Comparison of ENCODE assay signal across 12 cellular contexts in genomic region chr17:16383216-16383615, GRCh38. TPM values are rescaled to one million over a fixed set of nuclear protein-coding genes. Genes with fewer than 3 reads are reported as not detected.
DNase-seq lines count a peak whose midpoint lies in the region; ATAC-seq, FAIRE-seq and TF ChIP-seq lines count a peak whose summit lies in the region.
"Had no signal": no experiment of that assay in that cellular context is flagged by ENCODE, and none has a peak within 500 bp of the region (broad histone marks: within the 10 kb centered on the region; RNA-seq: fewer than 3 reads in every experiment).

No MANE protein-coding gene starts in this region.

- SMC1A ChIA-PET in GM12878 (lab: Charles Lee; ENCODE audit: uncharacterized antibody, unreplicated experiment) = interaction anchor here (1.0 to 3.0 kb wide), 7 partner anchors 14 to 138 kb away, joined by 3 to 16 read pairs (median 5); partner anchors contain the start of gene TRPV2

- H3K4me2 ChIP-seq in GM12878 (ENCODE audit: control insufficient read depth, insufficient read depth) = peak overlapping the region; percentile 83

- H3K9ac ChIP-seq in GM12878 (ENCODE audit: control insufficient read depth, insufficient read depth, low read length) = no peak overlapping the region

- peaks cover 4% of the 10 kb centered on the region for H4K20me1 ChIP-seq in GM12878 (ENCODE audit: control insufficient read depth, insufficient read depth)

- no peaks in the 10 kb centered on the region for H3K27me3 ChIP-seq in CD4-positive, CD25-positive, alpha-beta regulatory T cell (ENCODE audit: control insufficient read depth, insufficient read depth, low read length)
- H3K27me3 ChIP-seq in GM12878 (replicated peaks in 1 of 2; ENCODE audit: control insufficient read depth in 2 of 2, insufficient read depth in 2 of 2, low read length in 1 of 2) (no peaks in the 10 kb centered on the region), H7 (ENCODE audit: control insufficient read depth, insufficient read depth, low read length) (no peaks in the 10 kb centered on the region)
- H3K27me3 ChIP-seq: esophagus muscularis mucosa had no signal

- no TSS peak for BruUV-seq in GM12878 (replicated peaks; lab: Mats Ljungman, UMichigan)

- no peak for DNase-seq in CD4-positive, CD25-positive, alpha-beta regulatory T cell
- no peak for DNase-seq in HFFc6
- DNase-seq in GM12878 (ENCODE audit: low read depth, low spot score) = no peak
- no peak for DNase-seq in natural killer cell treated with Interleukin-12 subunit alpha and Interleukin-12 subunit beta and Interleukin-15 and Interleukin-18, amount 100 ng/mL, for 72 hours (ENCODE audit: low spot score)
- no peak for DNase-seq in effector CD4-positive, alpha-beta T cell
- no peak for DNase-seq in hypothalamus (lab: John Stamatoyannopoulos, UW)
- DNase-seq in H7 = no peak
- DNase-seq in NCI-H748 (lab: John Stamatoyannopoulos, UW; ENCODE audit: unreplicated experiment) = no peak
- DNase-seq: left ventricle myocardium superior, NCI-H1105, Right ventricle myocardium superior had no signal

- no peak overlapping the region for H3K27ac ChIP-seq in CD4-positive, CD25-positive, alpha-beta regulatory T cell (ENCODE audit: insufficient read depth, low read length, poor library complexity, severe bottlenecking)
- no peak overlapping the region for H3K27ac ChIP-seq in GM12878 (ENCODE audit: control insufficient read depth, insufficient read depth)

- no peak for ATAC-seq in CD4-positive, CD25-positive, alpha-beta regulatory T cell (ENCODE audit: low read depth in 2 of 2)
- peak; percentile 5; the same call in 1 of the 3 replicates for ATAC-seq in GM12878
- no peak for ATAC-seq in natural killer cell treated with Interleukin-12 subunit alpha and Interleukin-12 subunit beta and Interleukin-15 and Interleukin-18, amount 100 ng/mL, for 72 hours
- ATAC-seq: left ventricle myocardium superior had no signal

- H3K9me3 Mint-ChIP-seq in CD4-positive, CD25-positive, alpha-beta regulatory T cell = peaks cover 0 to 3% (median 0%) of the 10 kb centered on the region in 7 donors
- no peaks in the 10 kb centered on the region; the same call in 1 of the 2 replicates for H3K9me3 Mint-ChIP-seq in HFFc6
- H3K9me3 Mint-ChIP-seq in natural killer cell treated with Interleukin-12 subunit alpha and Interleukin-12 subunit beta and Interleukin-15 and Interleukin-18, amount 100 ng/mL, for 72 hours = no peaks in the 10 kb centered on the region

- 34% methylated on average over 4 of the region's 4 CpGs for WGBS in GM12878 (ENCODE audit: insufficient coverage, insufficient replicate concordance, low lambda C conversion rate, missing lambda C conversion rate)

- H3K27ac Mint-ChIP-seq in CD4-positive, CD25-positive, alpha-beta regulatory T cell = peak overlapping the region in 2 of 3 donors; percentile 38 to 85
- H3K27ac Mint-ChIP-seq in HFFc6 = no peak overlapping the region
- H3K27ac Mint-ChIP-seq in natural killer cell treated with Interleukin-12 subunit alpha and Interleukin-12 subunit beta and Interleukin-15 and Interleukin-18, amount 100 ng/mL, for 72 hours = peak overlapping the region; percentile 59 to 86

- H3K9me3 ChIP-seq in CD4-positive, CD25-positive, alpha-beta regulatory T cell (ENCODE audit: control insufficient read depth in 2 of 2, low read length in 2 of 2) = no peaks in the 10 kb centered on the region
- H3K9me3 ChIP-seq in GM12878 (replicated peaks; ENCODE audit: control insufficient read depth, insufficient read depth, low read length) = no peaks in the 10 kb centered on the region; the same call in 2 of the 3 replicates
- H3K9me3 ChIP-seq: esophagus muscularis mucosa had no signal

- peak overlapping the region; percentile 23 to 86 (median 73) for H3K4me3 Mint-ChIP-seq in CD4-positive, CD25-positive, alpha-beta regulatory T cell
- peak overlapping the region; percentile 97 for H3K4me3 Mint-ChIP-seq in HFFc6
- peak overlapping the region; percentile 45 for H3K4me3 Mint-ChIP-seq in natural killer cell treated with Interleukin-12 subunit alpha and Interleukin-12 subunit beta and Interleukin-15 and Interleukin-18, amount 100 ng/mL, for 72 hours

- peaks cover 5 to 57% (median 39%) of the 10 kb centered on the region in 4 donors for H3K4me1 Mint-ChIP-seq in CD4-positive, CD25-positive, alpha-beta regulatory T cell
- H3K4me1 Mint-ChIP-seq in HFFc6 (ENCODE audit: low read depth) = peaks cover 35% of the 10 kb centered on the region
- peaks cover 40 to 52% of the 10 kb centered on the region in 2 donors for H3K4me1 Mint-ChIP-seq in natural killer cell treated with Interleukin-12 subunit alpha and Interleukin-12 subunit beta and Interleukin-15 and Interleukin-18, amount 100 ng/mL, for 72 hours (ENCODE audit: low read depth in 2 of 2)

- H3K36me3 Mint-ChIP-seq in CD4-positive, CD25-positive, alpha-beta regulatory T cell = peaks cover 16% of the 10 kb centered on the region
- H3K36me3 Mint-ChIP-seq in HFFc6 (ENCODE audit: low read depth) = peaks cover 30% of the 10 kb centered on the region
- peaks cover 22% of the 10 kb centered on the region for H3K36me3 Mint-ChIP-seq in natural killer cell treated with Interleukin-12 subunit alpha and Interleukin-12 subunit beta and Interleukin-15 and Interleukin-18, amount 100 ng/mL, for 72 hours

- peaks cover 31% of the 10 kb centered on the region for H3K79me2 ChIP-seq in GM12878 (ENCODE audit: control insufficient read depth, insufficient read depth, low read length)

- FAIRE-seq in GM12878 (lab: Jason Lieb, UNC) = no peak

- CTCF ChIA-PET in GM12878 (lab: Yijun Ruan, JAX) = interaction anchor here (0.7 to 4.5 kb wide), 8 partner anchors 20 to 143 kb away, joined by 3 to 53 read pairs (median 4); partner anchors contain the start of gene TRPV2

- in situ Hi-C loops in GM12878 (cut with MboI) = loop anchor here (5.0 kb wide), 1 partner anchor 34 kb away; the partner anchor contains the start of gene TRPV2

- TF ChIP-seq POLR2A in GM12878 (IDR thresholded peaks at IDR 0.05; ENCODE audit: low read depth, low read length) = peak; percentile 46; the same call in 1 of the 2 replicates

- no peak for TF ChIP-seq CTCF in HFFc6 (IDR thresholded peaks at IDR 0.05)
- no peak for TF ChIP-seq CTCF in GM12878 (IDR thresholded peaks at IDR 0.05 in 2 of 3, conservative IDR thresholded peaks at IDR 0.05 in 1 of 3; ENCODE audit: control insufficient read depth in 2 of 3, extremely low read depth in 1 of 3, insufficient read depth in 1 of 3, low read depth in 3 of 3, low read length in 3 of 3)

- TF ChIP-seq EP300 in GM12878 (IDR thresholded peaks at IDR 0.05; ENCODE audit: borderline replicate concordance in 1 of 2, control insufficient read depth in 1 of 2, low read depth in 2 of 2, low read length in 2 of 2) = no peak

- intact Hi-C loops in GM12878 (cut with micrococcal nuclease; ENCODE audit: unreplicated experiment) = no loop called here

- no peak for TF ChIP-seq RAD21 in GM12878 (IDR thresholded peaks at IDR 0.05; ENCODE audit: insufficient read depth, low read depth, low read length)

- H3K4me3 ChIP-seq in CD4-positive, CD25-positive, alpha-beta regulatory T cell (ENCODE audit: low read depth, low read length) = peak overlapping the region; percentile 18
- peak overlapping the region; percentile 76 for H3K4me3 ChIP-seq in GM12878
- no peak overlapping the region for H3K4me3 ChIP-seq in H7 (ENCODE audit: insufficient read depth, low read depth, low read length)

- POLR2A ChIA-PET in GM12878 (lab: Charles Lee) = interaction anchor here (2.6 to 3.2 kb wide), 2 partner anchors 25 to 33 kb away, joined by 7 to 37 read pairs; partner anchors contain the start of gene TRPV2

- H2AFZ ChIP-seq in GM12878 (ENCODE audit: control insufficient read depth, low read depth, low read length) = no peak overlapping the region

- H3K4me1 ChIP-seq in CD4-positive, CD25-positive, alpha-beta regulatory T cell (ENCODE audit: control insufficient read depth, insufficient read depth, low read length, poor library complexity, severe bottlenecking) = peaks cover 23% of the 10 kb centered on the region
- peaks cover 16% of the 10 kb centered on the region for H3K4me1 ChIP-seq in GM12878 (ENCODE audit: control insufficient read depth, insufficient read depth, low read length)

- H3K27me3 Mint-ChIP-seq in CD4-positive, CD25-positive, alpha-beta regulatory T cell = peaks cover 16% of the 10 kb centered on the region
- H3K27me3 Mint-ChIP-seq in HFFc6 (ENCODE audit: insufficient read depth) = peaks cover 6% of the 10 kb centered on the region
- no peaks in the 10 kb centered on the region for H3K27me3 Mint-ChIP-seq in natural killer cell treated with Interleukin-12 subunit alpha and Interleukin-12 subunit beta and Interleukin-15 and Interleukin-18, amount 100 ng/mL, for 72 hours

- H3K36me3 ChIP-seq in CD4-positive, CD25-positive, alpha-beta regulatory T cell (ENCODE audit: control insufficient read depth, insufficient read depth, low read length) = peaks cover 10% of the 10 kb centered on the region
- H3K36me3 ChIP-seq in GM12878 (ENCODE audit: control insufficient read depth in 2 of 2, insufficient read depth in 2 of 2, low read length in 1 of 2) = peaks cover 4 to 11% of the 10 kb centered on the region in 2 experiments
- peaks cover 12% of the 10 kb centered on the region for H3K36me3 ChIP-seq in H7 (replicated peaks; ENCODE audit: control insufficient read depth, insufficient read depth, low read length)

- RAD21 ChIA-PET in GM12878 (lab: Charles Lee; ENCODE audit: unreplicated experiment) = interaction anchor here (1.0 to 1.9 kb wide), 5 partner anchors 25 to 138 kb away, joined by 3 to 8 read pairs (median 4); partner anchors contain the start of gene TRPV2

RNA-seq across cellular contexts. Expression of gene UBB, which starts 2.3 kb away (rescaled TPM):
- total RNA-seq in CD4-positive, CD25-positive, alpha-beta regulatory T cell = 953 TPM
- polyA plus RNA-seq in CD4-positive, CD25-positive, alpha-beta regulatory T cell = 1,000 to 10,000 TPM; 1,667 to 2,206 (median 1,950) TPM
- total RNA-seq in HFFc6 (2021; fragmentation: NEBNext Ultra II Directional; extraction: Animal tissue kit (Norgen Biotek cat#: 25700)) = 1,000 to 10,000 TPM; 1,553 to 1,785 (median 1,678) TPM
- total RNA-seq in GM12878 (2013; cell fraction: nucleolus; rRNA removed) = 114 and 119 TPM in 2 replicates
- total RNA-seq in GM12878 (2014; rRNA removed) (2,686 and 2,754 TPM in 2 replicates), GM12878 (2014; rRNA removed; fragmentation: Illumina TruSeq; extraction: Trizol) (1,488 and 1,495 TPM in 2 replicates), GM12878 (2021) (1,455 and 1,463 TPM in 2 replicates)
- 1,026 TPM for polyA plus RNA-seq in GM12878 (2011; ENCODE audit: low read depth)
- polyA plus RNA-seq in GM12878 (2011; rRNA removed) (608 and 1,133 TPM in 2 replicates), GM12878 (2014; fragmentation: Illumina TruSeq; extraction: Trizol) (1,621 and 1,633 TPM in 2 replicates), GM12878 (2014; fragmentation: Nextera tagmentation; extraction: Ambion mirVana) (1,000 to 10,000 TPM; 4,008 to 4,246 TPM), GM12878 (2014; rRNA removed) (2,006 and 2,356 TPM in 2 replicates), GM12878 (2016; fragmentation: Nextera tagmentation; extraction: Ambion mirVana) (1,000 to 10,000 TPM; 2,193 to 2,309 TPM)
- 2,029 and 2,469 TPM in 2 replicates for polyA plus RNA-seq in GM12878 (2011; cell fraction: cytosol; rRNA removed)
- 935 and 994 TPM in 2 replicates for polyA plus RNA-seq in GM12878 (2011; cell fraction: nucleus; rRNA removed)
- polyA plus RNA-seq in GM12878 (2012) = 1,643 and 1,891 TPM in 2 replicates
- polyA minus RNA-seq in GM12878 (2011; rRNA and poly(A)+ RNA removed) = 1,101 and 1,306 TPM in 2 replicates
- polyA minus RNA-seq in GM12878 (2011; cell fraction: cytosol; rRNA and poly(A)+ RNA removed) = 411 and 476 TPM in 2 replicates
- 196 and 307 TPM in 2 replicates for polyA minus RNA-seq in GM12878 (2011; cell fraction: nucleus; rRNA and poly(A)+ RNA removed)
- 1,000 to 10,000 TPM; 1,085 to 1,889 TPM for total RNA-seq in natural killer cell treated with Interleukin-12 subunit alpha and Interleukin-12 subunit beta and Interleukin-15 and Interleukin-18, amount 100 ng/mL, for 72 hours
- 1,890 and 2,261 TPM in 2 replicates for total RNA-seq in H7 (2014; rRNA removed; shearing (Covaris generic))

RNA-seq across cellular contexts. Expression of gene CENPV, which starts 29.9 kb away (rescaled TPM):
- 4.8 TPM for total RNA-seq in CD4-positive, CD25-positive, alpha-beta regulatory T cell
- polyA plus RNA-seq in CD4-positive, CD25-positive, alpha-beta regulatory T cell = 10 to 100 TPM in 2 of 4 donors, 1 to 10 TPM in 2; 4.0 to 16.4 (median 12.0) TPM
- total RNA-seq in HFFc6 (2021; fragmentation: NEBNext Ultra II Directional; extraction: Animal tissue kit (Norgen Biotek cat#: 25700)) = 10 to 100 TPM; 12.2 to 22.4 (median 15.2) TPM
- 30.7 and 33.5 TPM in 2 replicates for total RNA-seq in GM12878 (2013; cell fraction: nucleolus; rRNA removed)
- total RNA-seq in GM12878 (2014; rRNA removed) (84.2 and 93.2 TPM in 2 replicates), GM12878 (2014; rRNA removed; fragmentation: Illumina TruSeq; extraction: Trizol) (87.5 and 90.7 TPM in 2 replicates), GM12878 (2021) (94.9 and 98.6 TPM in 2 replicates)
- polyA plus RNA-seq in GM12878 (2011; ENCODE audit: low read depth) = 55.4 TPM
- polyA plus RNA-seq in GM12878 (2011; rRNA removed) (83.7 and 93.4 TPM in 2 replicates), GM12878 (2014; fragmentation: Illumina TruSeq; extraction: Trizol) (80.1 and 94.1 TPM in 2 replicates), GM12878 (2014; fragmentation: Nextera tagmentation; extraction: Ambion mirVana) (10 to 100 TPM; 22.5 to 68.0 TPM), GM12878 (2014; rRNA removed) (77.5 and 86.0 TPM in 2 replicates), GM12878 (2016; fragmentation: Nextera tagmentation; extraction: Ambion mirVana) (10 to 100 TPM; 70.8 to 72.7 TPM)
- polyA plus RNA-seq in GM12878 (2011; cell fraction: cytosol; rRNA removed) = 75.3 and 100 TPM in 2 replicates
- 88.9 and 92.2 TPM in 2 replicates for polyA plus RNA-seq in GM12878 (2011; cell fraction: nucleus; rRNA removed)
- 48.3 and 50.3 TPM in 2 replicates for polyA plus RNA-seq in GM12878 (2012)
- polyA minus RNA-seq in GM12878 (2011; rRNA and poly(A)+ RNA removed) = 41.9 and 43.8 TPM in 2 replicates
- polyA minus RNA-seq in GM12878 (2011; cell fraction: cytosol; rRNA and poly(A)+ RNA removed) = 8.3 and 11.1 TPM in 2 replicates
- 11.2 and 14.4 TPM in 2 replicates for polyA minus RNA-seq in GM12878 (2011; cell fraction: nucleus; rRNA and poly(A)+ RNA removed)
- total RNA-seq in natural killer cell treated with Interleukin-12 subunit alpha and Interleukin-12 subunit beta and Interleukin-15 and Interleukin-18, amount 100 ng/mL, for 72 hours = 10 to 100 TPM; 24.7 to 71.1 TPM
- 135 and 159 TPM in 2 replicates for total RNA-seq in H7 (2014; rRNA removed; shearing (Covaris generic))

RNA-seq across cellular contexts. Expression of gene TRPV2, which starts 32.2 kb away (rescaled TPM):
- 125 TPM for total RNA-seq in CD4-positive, CD25-positive, alpha-beta regulatory T cell
- 100 to 1,000 TPM in 3 of 4 donors, 10 to 100 TPM in 1; 99.4 to 142 (median 120) TPM for polyA plus RNA-seq in CD4-positive, CD25-positive, alpha-beta regulatory T cell
- 10 to 100 TPM in 4 of 6 experiments, 1 to 10 TPM in 2; 2.9 to 19.5 (median 18.1) TPM for total RNA-seq in HFFc6 (2021; fragmentation: NEBNext Ultra II Directional; extraction: Animal tissue kit (Norgen Biotek cat#: 25700))
- total RNA-seq in GM12878 (2013; cell fraction: nucleolus; rRNA removed) = 149 and 160 TPM in 2 replicates
- total RNA-seq in GM12878 (2014; rRNA removed) (59.4 and 61.3 TPM in 2 replicates), GM12878 (2014; rRNA removed; fragmentation: Illumina TruSeq; extraction: Trizol) (25.6 and 29.7 TPM in 2 replicates), GM12878 (2021) (87.4 and 93.7 TPM in 2 replicates)
- 30.3 TPM for polyA plus RNA-seq in GM12878 (2011; ENCODE audit: low read depth)
- polyA plus RNA-seq in GM12878 (2011; rRNA removed) (33.3 and 82.6 TPM in 2 replicates), GM12878 (2014; fragmentation: Illumina TruSeq; extraction: Trizol) (15.4 and 27.3 TPM in 2 replicates), GM12878 (2014; fragmentation: Nextera tagmentation; extraction: Ambion mirVana) (10 to 100 TPM in 1 of 2 experiments, 1 to 10 TPM in 1; 8.9 to 29.2 TPM), GM12878 (2014; rRNA removed) (48.8 and 58.4 TPM in 2 replicates), GM12878 (2016; fragmentation: Nextera tagmentation; extraction: Ambion mirVana) (10 to 100 TPM; 83.6 to 94.4 TPM)
- 82.4 and 108 TPM in 2 replicates for polyA plus RNA-seq in GM12878 (2011; cell fraction: cytosol; rRNA removed)
- 175 and 207 TPM in 2 replicates for polyA plus RNA-seq in GM12878 (2011; cell fraction: nucleus; rRNA removed)
- 53.6 and 60.7 TPM in 2 replicates for polyA plus RNA-seq in GM12878 (2012)
- 96.8 and 119 TPM in 2 replicates for polyA minus RNA-seq in GM12878 (2011; rRNA and poly(A)+ RNA removed)
- 62.9 and 70.0 TPM in 2 replicates for polyA minus RNA-seq in GM12878 (2011; cell fraction: cytosol; rRNA and poly(A)+ RNA removed)
- 41.5 and 63.6 TPM in 2 replicates for polyA minus RNA-seq in GM12878 (2011; cell fraction: nucleus; rRNA and poly(A)+ RNA removed)
- 100 to 1,000 TPM in 1 of 2 donors, 10 to 100 TPM in 1; 83.8 to 125 TPM for total RNA-seq in natural killer cell treated with Interleukin-12 subunit alpha and Interleukin-12 subunit beta and Interleukin-15 and Interleukin-18, amount 100 ng/mL, for 72 hours
- 1.8 and 5.5 TPM in 2 replicates for total RNA-seq in H7 (2014; rRNA removed; shearing (Covaris generic))

Comparison
In these comparisons a context has a peak if more than half of its experiments do, and no peak if none do; other contexts are left out.
1. H3K4me3 Mint-ChIP-seq: peak in every context shown above with its lines; median percentile 97 in HFFc6; 73 in CD4-positive, CD25-positive, alpha-beta regulatory T cell; 45 in natural killer cell treated with Interleukin-12 subunit alpha and Interleukin-12 subunit beta and Interleukin-15 and Interleukin-18, amount 100 ng/mL, for 72 hours.